ENCODE assay signal across 17 cellular contexts in genomic region chr3:27883266-27883665, GRCh38.
DNase-seq lines count a peak whose midpoint lies in the region; ATAC-seq and TF ChIP-seq lines count a peak whose summit lies in the region.
"Had no signal": no experiment of that assay in that cellular context is flagged by ENCODE, and none has a peak within 500 bp of the region (broad histone marks: within the 10 kb centered on the region; RNA-seq: fewer than 3 reads in every experiment).

No MANE protein-coding gene starts in this region.

- CTCF ChIA-PET in CD4-positive, alpha-beta T cell (lab: Charles Lee) = no interaction called here
- CTCF ChIA-PET in CD8-positive, alpha-beta T cell (lab: Charles Lee) = no interaction called here
- CTCF ChIA-PET in WTC11 (lab: Charles Lee) = no interaction called here

- H3K27me3 ChIP-seq in CD4-positive, alpha-beta T cell (ENCODE audit: control insufficient read depth, insufficient read depth, low read length) = no peaks in the 10 kb centered on the region
- H3K27me3 ChIP-seq in CD8-positive, alpha-beta T cell (ENCODE audit: insufficient read depth, low read length) = no peaks in the 10 kb centered on the region
- H3K27me3 ChIP-seq: BE2C had no signal

- no peaks in the 10 kb centered on the region for H3K9me3 ChIP-seq in CD4-positive, alpha-beta T cell (ENCODE audit: control insufficient read depth, low read length)
- no peaks in the 10 kb centered on the region for H3K9me3 ChIP-seq in CD8-positive, alpha-beta T cell (ENCODE audit: low read length)
- H3K9me3 ChIP-seq: A549, BE2C had no signal

- intact Hi-C loops in CD4-positive, alpha-beta T cell (cut with DNase I, micrococcal nuclease) = loop anchor here in 1 of 2 experiments (10.0 kb wide), 1 partner anchor 158 kb away; the partner anchor contains the start of gene EOMES
- intact Hi-C loops in CD8-positive, alpha-beta T cell (cut with DNase I, micrococcal nuclease) = loop anchor here (10.0 kb wide), 2 partner anchors 158 to 398 kb away; partner anchors contain the start of genes EOMES (in 1 of the 2) and SLC4A7 (in 1 of the 2)

- H3K4me1 Mint-ChIP-seq in CD4-positive, alpha-beta T cell (ENCODE audit: low read depth) = peaks cover 54% of the 10 kb centered on the region
- H3K4me1 Mint-ChIP-seq in CD8-positive, alpha-beta T cell (ENCODE audit: low read depth) = peaks cover 64% of the 10 kb centered on the region
- H3K4me1 Mint-ChIP-seq in WTC11 = peaks cover 37% of the 10 kb centered on the region
- peaks cover 35 to 72% (median 58%) of the 10 kb centered on the region in 4 donors for H3K4me1 Mint-ChIP-seq in naive thymus-derived CD8-positive, alpha-beta T cell

- H3K27ac ChIP-seq in CD4-positive, alpha-beta T cell (ENCODE audit: low read depth, low read length) = no peak overlapping the region
- no peak overlapping the region for H3K27ac ChIP-seq in CD8-positive, alpha-beta T cell (ENCODE audit: low read depth, low read length)
- H3K27ac ChIP-seq: A549, C4-2B, HL-60 had no signal

- H3K36me3 Mint-ChIP-seq in CD4-positive, alpha-beta T cell (ENCODE audit: low read depth) = no peaks in the 10 kb centered on the region
- no peaks in the 10 kb centered on the region for H3K36me3 Mint-ChIP-seq in CD8-positive, alpha-beta T cell
- H3K36me3 Mint-ChIP-seq in WTC11 = no peaks in the 10 kb centered on the region
- no peaks in the 10 kb centered on the region for H3K36me3 Mint-ChIP-seq in naive thymus-derived CD8-positive, alpha-beta T cell

- peak overlapping the region; percentile 92 for H3K27ac Mint-ChIP-seq in CD4-positive, alpha-beta T cell
- peak overlapping the region; percentile 73 for H3K27ac Mint-ChIP-seq in CD8-positive, alpha-beta T cell
- H3K27ac Mint-ChIP-seq in WTC11 = no peak overlapping the region
- peak overlapping the region; percentile 31 to 100 (median 82) for H3K27ac Mint-ChIP-seq in naive thymus-derived CD8-positive, alpha-beta T cell
- H3K27ac Mint-ChIP-seq: HFFc6 had no signal

- H3K4me3 Mint-ChIP-seq in CD4-positive, alpha-beta T cell = peak overlapping the region; percentile 40
- H3K4me3 Mint-ChIP-seq in CD8-positive, alpha-beta T cell = no peak overlapping the region
- H3K4me3 Mint-ChIP-seq in WTC11 = no peak overlapping the region
- H3K4me3 Mint-ChIP-seq in naive thymus-derived CD8-positive, alpha-beta T cell = peak overlapping the region in 5 of 10 donors; percentile 8 to 45 (median 33)
- H3K4me3 Mint-ChIP-seq: HFFc6 had no signal

- H3K4me1 ChIP-seq in CD8-positive, alpha-beta T cell (ENCODE audit: insufficient read depth, low read length) = peaks cover 52% of the 10 kb centered on the region
- H3K4me1 ChIP-seq: A549, BE2C had no signal

- no peaks in the 10 kb centered on the region for H3K36me3 ChIP-seq in CD8-positive, alpha-beta T cell (ENCODE audit: insufficient read depth, low read length)
- H3K36me3 ChIP-seq: BE2C had no signal

- H3K27me3 Mint-ChIP-seq in CD4-positive, alpha-beta T cell = no peaks in the 10 kb centered on the region
- H3K27me3 Mint-ChIP-seq in CD8-positive, alpha-beta T cell (ENCODE audit: low read depth) = no peaks in the 10 kb centered on the region
- peaks cover 77% of the 10 kb centered on the region for H3K27me3 Mint-ChIP-seq in WTC11 (ENCODE audit: low read depth)
- no peaks in the 10 kb centered on the region for H3K27me3 Mint-ChIP-seq in naive thymus-derived CD8-positive, alpha-beta T cell

- no peaks in the 10 kb centered on the region for H3K9me3 Mint-ChIP-seq in CD4-positive, alpha-beta T cell
- H3K9me3 Mint-ChIP-seq in CD8-positive, alpha-beta T cell = no peaks in the 10 kb centered on the region
- H3K9me3 Mint-ChIP-seq in WTC11 = no peaks in the 10 kb centered on the region
- H3K9me3 Mint-ChIP-seq in naive thymus-derived CD8-positive, alpha-beta T cell = peaks cover 0 to 2% (median 0%) of the 10 kb centered on the region in 9 donors
- H3K9me3 Mint-ChIP-seq: HFFc6 had no signal

- TF ChIP-seq CTCF in CD4-positive, alpha-beta T cell (IDR thresholded peaks at IDR 0.05) = no peak
- no peak for TF ChIP-seq CTCF in CD8-positive, alpha-beta T cell (IDR thresholded peaks at IDR 0.05)
- TF ChIP-seq CTCF in WTC11 (IDR thresholded peaks at IDR 0.05) = no peak

- no peak for DNase-seq in CD4-positive, alpha-beta T cell
- no peak for DNase-seq in CD8-positive, alpha-beta T cell
- DNase-seq in WTC11 (ENCODE audit: low spot score) = no peak
- DNase-seq in naive thymus-derived CD8-positive, alpha-beta T cell = no peak
- DNase-seq in NCI-H2171 (lab: John Stamatoyannopoulos, UW) = no peak
- DNase-seq in cerebellar nuclear complex (lab: John Stamatoyannopoulos, UW) = no peak
- DNase-seq: BE2C, Calu3, DMS 273 treated with DMSO at 0.1 percent for 48 hours, HCEC 1CT, HFFc6, IMR-90, KBM-7 had no signal

- no peak overlapping the region for H3K4me3 ChIP-seq in CD8-positive, alpha-beta T cell (ENCODE audit: low read depth, low read length)
- H3K4me3 ChIP-seq: A549 had no signal

- POLR2A ChIA-PET in CD4-positive, alpha-beta T cell (lab: Charles Lee) = no interaction called here
- POLR2A ChIA-PET in CD8-positive, alpha-beta T cell (lab: Charles Lee) = no interaction called here
- POLR2A ChIA-PET in WTC11 (lab: Charles Lee) = no interaction called here
- POLR2A ChIA-PET in naive thymus-derived CD8-positive, alpha-beta T cell (lab: Charles Lee) = no interaction called here

- no peak for ATAC-seq in CD4-positive, alpha-beta T cell (ENCODE audit: poor library complexity)
- no peak for ATAC-seq in CD8-positive, alpha-beta T cell
- ATAC-seq in WTC11 (peak; percentile 15; the same call in 1 of the 2 replicates), HG02678 (IDR thresholded peaks at IDR 0.05; ENCODE audit: unreplicated experiment) (no peak)
- ATAC-seq in naive thymus-derived CD8-positive, alpha-beta T cell = no peak
- ATAC-seq: A549 had no signal

TF ChIP-seq in WTC11, 78 proteins besides CTCF, POLR2A, EP300 and RAD21:
- TF ChIP-seq NR2C2 (CRISPR knock-in tag; IDR thresholded peaks at IDR 0.05) = no peak
- TF ChIP-seq FOXJ3 (CRISPR knock-in tag; IDR thresholded peaks at IDR 0.05; ENCODE audit: borderline replicate concordance) = no peak
- TF ChIP-seq ETV6 (CRISPR knock-in tag; IDR thresholded peaks at IDR 0.05) = no peak
- TF ChIP-seq ZNF512 (CRISPR knock-in tag; IDR thresholded peaks at IDR 0.05; ENCODE audit: borderline replicate concordance) = no peak
- TF ChIP-seq ZNF281 (CRISPR knock-in tag; IDR thresholded peaks at IDR 0.05) = no peak
- TF ChIP-seq OVOL2 (CRISPR knock-in tag; IDR thresholded peaks at IDR 0.05; ENCODE audit: borderline replicate concordance) = no peak
